8 cellular contexts compared by ENCODE assay signal in the genomic region with DNA sequence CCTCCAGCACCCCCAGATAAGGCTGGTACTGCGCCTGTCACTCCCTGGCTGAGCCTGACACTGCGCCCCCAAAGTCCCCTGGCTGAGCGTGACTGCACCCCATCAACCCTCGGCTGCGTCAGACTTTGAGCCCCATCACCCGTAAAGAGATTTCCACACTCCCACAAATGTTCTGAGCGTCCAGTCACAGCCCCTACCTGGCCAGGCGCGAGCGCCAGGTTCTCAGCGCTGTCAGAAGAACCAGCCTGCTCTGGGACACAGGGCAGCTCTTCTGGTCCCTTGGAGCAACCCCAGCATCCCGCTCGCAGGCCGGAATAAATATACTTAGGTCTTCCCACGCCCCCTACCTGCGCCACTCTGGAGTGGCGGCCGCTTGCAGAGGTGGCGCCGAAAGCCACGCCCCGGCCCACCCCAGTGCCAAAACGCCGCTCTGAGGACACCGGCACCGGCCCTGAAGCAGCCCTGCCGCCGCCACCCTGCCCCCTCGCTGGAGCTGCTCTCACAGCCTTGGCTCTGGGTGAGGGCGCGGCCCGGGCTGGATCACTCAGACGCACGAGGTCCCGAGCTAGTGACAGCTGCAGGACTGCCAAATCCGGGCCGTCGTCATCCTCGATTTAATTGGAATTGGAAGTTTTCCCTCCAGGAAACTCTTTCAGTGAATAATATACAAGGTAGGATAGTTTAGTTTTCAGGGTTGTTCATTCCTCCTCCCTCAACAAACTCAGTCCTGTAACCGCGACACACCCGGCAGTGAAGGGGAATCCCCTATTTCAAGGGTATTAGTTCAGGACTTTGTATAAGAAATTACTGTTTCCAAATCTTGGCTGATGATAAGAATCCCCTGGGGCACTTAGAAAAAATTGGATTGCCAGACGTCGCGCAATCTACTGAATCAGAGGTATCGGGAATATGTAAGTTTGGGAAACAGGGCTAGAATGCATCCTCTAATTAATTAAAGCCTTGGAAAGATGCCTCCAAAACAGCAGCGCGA. TPM values are rescaled to one million over a fixed set of nuclear protein-coding genes. Genes with fewer than 3 reads are reported as not detected.
DNase-seq lines count a peak whose midpoint lies in the region; ATAC-seq and TF ChIP-seq lines count a peak whose summit lies in the region.

No MANE protein-coding gene starts in this region.

- intact Hi-C loops in right cardiac atrium (cut with DNase I): loop anchor here in 3 of 4 donors (10.0 kb wide), 2 partner anchors 55 to 165 kb away; no protein-coding TSS in a partner anchor
- intact Hi-C loops in psoas muscle (cut with DNase I): loop anchor here in 1 of 2 donors (2.0 to 5.0 kb wide), 2 partner anchors 165 to 487 kb away; no protein-coding TSS in a partner anchor

- peak; percentile 35 to 44 for ATAC-seq in CD4-positive, CD25-positive, alpha-beta regulatory T cell (ENCODE audit: low read depth in 2 of 2)
- ATAC-seq in GM19438 (IDR thresholded peaks at IDR 0.05; ENCODE audit: low read depth, unreplicated experiment) (peak; percentile 43), HG03521 (IDR thresholded peaks at IDR 0.05; ENCODE audit: unreplicated experiment) (peak; percentile 36), SK-N-SH treated with all-trans-retinoic acid at 6 μM for 48 hours (peak; percentile 13), right cardiac atrium (peak; percentile 85 to 87), psoas muscle (peak; percentile 79 to 85 (median 82))

- H3K36me3 ChIP-seq in CD4-positive, CD25-positive, alpha-beta regulatory T cell (ENCODE audit: control insufficient read depth, insufficient read depth, low read length): no peaks in the 10 kb centered on the region
- no peaks in the 10 kb centered on the region for H3K36me3 ChIP-seq in psoas muscle (ENCODE audit: insufficient read depth in 1 of 2, low read depth in 1 of 2)

- peak overlapping the region; percentile 96 for H3K27ac ChIP-seq in CD4-positive, CD25-positive, alpha-beta regulatory T cell (ENCODE audit: insufficient read depth, low read length, poor library complexity, severe bottlenecking)
- H3K27ac ChIP-seq in right cardiac atrium (ENCODE audit: low read length) (peak overlapping the region; percentile 32), psoas muscle (peak overlapping the region; percentile 94)

- no peak for TF ChIP-seq CTCF in psoas muscle (IDR thresholded peaks at IDR 0.05)

- H3K4me1 ChIP-seq in CD4-positive, CD25-positive, alpha-beta regulatory T cell (ENCODE audit: control insufficient read depth, insufficient read depth, low read length, poor library complexity, severe bottlenecking): peaks cover 34% of the 10 kb centered on the region
- peaks cover 4% of the 10 kb centered on the region for H3K4me1 ChIP-seq in right cardiac atrium (ENCODE audit: control insufficient read depth, insufficient read depth, low read length)
- H3K4me1 ChIP-seq in psoas muscle: peaks cover 13% of the 10 kb centered on the region

- WGBS in right cardiac atrium: 5% methylated on average over 48 of the region's 48 CpGs
- WGBS in psoas muscle, 3 donors: 3 to 5% (median 3%) methylated on average over 45 to 48 of the region's 48 CpGs

- DNase-seq in CD4-positive, CD25-positive, alpha-beta regulatory T cell: peak; percentile 72 to 79 (median 74)
- peak; percentile 24 for DNase-seq in activated naive CD8-positive, alpha-beta T cell treated with anti-CD3 and anti-CD28 coated beads, Interleukin-2, amount 50 U/mL, for 16 hours (ENCODE audit: low read depth, low spot score)
- DNase-seq in right cardiac atrium: peak; percentile 88 to 95 (median 94)
- DNase-seq in psoas muscle: peak; percentile 86 to 94
- DNase-seq in OCI-M2 (lab: John Stamatoyannopoulos, UW; ENCODE audit: unreplicated experiment): no peak

- peak overlapping the region; percentile 72 for H3K4me3 ChIP-seq in CD4-positive, CD25-positive, alpha-beta regulatory T cell (ENCODE audit: low read depth, low read length)
- H3K4me3 ChIP-seq in right cardiac atrium (ENCODE audit: low read length) (peak overlapping the region; percentile 80), psoas muscle (peak overlapping the region; percentile 83)

- no peaks in the 10 kb centered on the region for H3K9me3 Mint-ChIP-seq in CD4-positive, CD25-positive, alpha-beta regulatory T cell

- H3K9me3 ChIP-seq in CD4-positive, CD25-positive, alpha-beta regulatory T cell (ENCODE audit: control insufficient read depth in 2 of 2, low read length in 2 of 2): no peaks in the 10 kb centered on the region
- H3K9me3 ChIP-seq in right cardiac atrium (ENCODE audit: control insufficient read depth, low read length) (no peaks in the 10 kb centered on the region), psoas muscle (no peaks in the 10 kb centered on the region)

- no peaks in the 10 kb centered on the region for H3K27me3 ChIP-seq in CD4-positive, CD25-positive, alpha-beta regulatory T cell (ENCODE audit: control insufficient read depth, insufficient read depth, low read length)
- no peaks in the 10 kb centered on the region for H3K27me3 ChIP-seq in right cardiac atrium (ENCODE audit: control insufficient read depth, insufficient read depth)
- no peaks in the 10 kb centered on the region for H3K27me3 ChIP-seq in psoas muscle (ENCODE audit: insufficient read depth in 3 of 3, low read length in 2 of 3)

- peaks cover 18 to 36% (median 25%) of the 10 kb centered on the region in 4 donors for H3K4me1 Mint-ChIP-seq in CD4-positive, CD25-positive, alpha-beta regulatory T cell

- H3K4me3 Mint-ChIP-seq in CD4-positive, CD25-positive, alpha-beta regulatory T cell: peak overlapping the region; percentile 94 to 98 (median 96)

- peaks cover 13% of the 10 kb centered on the region for H3K27me3 Mint-ChIP-seq in CD4-positive, CD25-positive, alpha-beta regulatory T cell

- peak overlapping the region; percentile 94 to 98 (median 96) for H3K27ac Mint-ChIP-seq in CD4-positive, CD25-positive, alpha-beta regulatory T cell

- no peaks in the 10 kb centered on the region for H3K36me3 Mint-ChIP-seq in CD4-positive, CD25-positive, alpha-beta regulatory T cell

TF ChIP-seq in SK-N-SH treated with all-trans-retinoic acid at 6 μM for 48 hours, 23 proteins besides CTCF, POLR2A, EP300 and RAD21:
- no peak for TF ChIP-seq ZNF8 (CRISPR knock-in tag; IDR thresholded peaks at IDR 0.05)
- no peak for TF ChIP-seq TSHZ2 (CRISPR knock-in tag; IDR thresholded peaks at IDR 0.05)
- no peak for TF ChIP-seq PPARA (CRISPR knock-in tag; IDR thresholded peaks at IDR 0.05; ENCODE audit: borderline replicate concordance)
- TF ChIP-seq, protein P1, sequence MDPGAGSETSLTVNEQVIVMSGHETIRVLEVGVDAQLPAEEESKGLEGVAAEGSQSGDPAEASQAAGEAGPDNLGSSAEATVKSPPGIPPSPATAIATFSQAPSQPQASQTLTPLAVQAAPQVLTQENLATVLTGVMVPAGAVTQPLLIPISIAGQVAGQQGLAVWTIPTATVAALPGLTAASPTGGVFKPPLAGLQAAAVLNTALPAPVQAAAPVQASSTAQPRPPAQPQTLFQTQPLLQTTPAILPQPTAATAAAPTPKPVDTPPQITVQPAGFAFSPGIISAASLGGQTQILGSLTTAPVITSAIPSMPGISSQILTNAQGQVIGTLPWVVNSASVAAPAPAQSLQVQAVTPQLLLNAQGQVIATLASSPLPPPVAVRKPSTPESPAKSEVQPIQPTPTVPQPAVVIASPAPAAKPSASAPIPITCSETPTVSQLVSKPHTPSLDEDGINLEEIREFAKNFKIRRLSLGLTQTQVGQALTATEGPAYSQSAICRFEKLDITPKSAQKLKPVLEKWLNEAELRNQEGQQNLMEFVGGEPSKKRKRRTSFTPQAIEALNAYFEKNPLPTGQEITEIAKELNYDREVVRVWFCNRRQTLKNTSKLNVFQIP (CRISPR knock-in tag; IDR thresholded peaks at IDR 0.05; ENCODE audit: borderline replicate concordance, low read depth): no peak

RNA-seq across cellular contexts. Expression of gene CEMIP2, which starts 1.2 kb away (rescaled TPM):
- 407 TPM for total RNA-seq in CD4-positive, CD25-positive, alpha-beta regulatory T cell
- 10 to 100 TPM; 25.8 to 29.0 (median 27.9) TPM for polyA plus RNA-seq in CD4-positive, CD25-positive, alpha-beta regulatory T cell
- total RNA-seq in right cardiac atrium: 10 to 100 TPM; 26.4 to 66.9 (median 42.4) TPM
- 12.1 TPM for polyA plus RNA-seq in right cardiac atrium
- 10 to 100 TPM in 3 of 4 donors, 1 to 10 TPM in 1; 9.6 to 20.3 (median 16.2) TPM for total RNA-seq in psoas muscle
- polyA plus RNA-seq in psoas muscle: 1 to 10 TPM; 5.9 to 7.6 (median 6.9) TPM

Comparison
In these comparisons a context has a peak if more than half of its experiments do, and no peak if none do; other contexts are left out.
1. ATAC-seq: peak in every context shown above with its lines; median percentile 86 in right cardiac atrium; 82 in psoas muscle; 43 in GM19438; 40 in CD4-positive, CD25-positive, alpha-beta regulatory T cell; 36 in HG03521; 13 in SK-N-SH treated with all-trans-retinoic acid at 6 μM for 48 hours.
2. H3K27ac ChIP-seq: peak in every context shown above with its lines; median percentile 96 in CD4-positive, CD25-positive, alpha-beta regulatory T cell; 94 in psoas muscle; 32 in right cardiac atrium.